In genomic region chr1:23788695-23789094, GRCh38 we compare ENCODE assay signal across 15 cellular contexts. TPM values are rescaled to one million over a fixed set of nuclear protein-coding genes. Genes with fewer than 3 reads are reported as not detected.
DNase-seq lines count a peak whose midpoint lies in the region; ATAC-seq lines count a peak whose summit lies in the region.
"Had no signal": no experiment of that assay in that cellular context is flagged by ENCODE, and none has a peak within 500 bp of the region (broad histone marks: within the 10 kb centered on the region; RNA-seq: fewer than 3 reads in every experiment).

No MANE protein-coding gene starts in this region.

- H3K4me1 Mint-ChIP-seq in activated T-cell treated with anti-CD3 and anti-CD28 coated beads, Interleukin-2, amount 50 U/mL, for 72 hours (ENCODE audit: low read depth): peaks cover 29% of the 10 kb centered on the region
- peaks cover 22% of the 10 kb centered on the region for H3K4me1 Mint-ChIP-seq in activated T-cell treated with anti-CD3 and anti-CD28 coated beads, Interleukin-2, amount 50 U/mL, for 4 hours (ENCODE audit: low read depth)
- H3K4me1 Mint-ChIP-seq in activated T-helper 2 cell treated with anti-CD3 and anti-CD28 coated beads, Interferon-gamma antibody, Interleukin-2, Interleukin-4, amounts not matched to agents 10 μg/mL and 5 μg/mL and 100 μg/mL, durations not matched to agents 14 hours and 24 hours and 36 hours (ENCODE audit: low read depth): peaks cover 17% of the 10 kb centered on the region

- H3K27me3 Mint-ChIP-seq in activated T-cell treated with anti-CD3 and anti-CD28 coated beads, Interleukin-2, amount 50 U/mL, for 72 hours (ENCODE audit: low read depth): no peaks in the 10 kb centered on the region
- no peaks in the 10 kb centered on the region for H3K27me3 Mint-ChIP-seq in activated T-cell treated with anti-CD3 and anti-CD28 coated beads, Interleukin-2, amount 50 U/mL, for 4 hours (ENCODE audit: low read depth)
- no peaks in the 10 kb centered on the region for H3K27me3 Mint-ChIP-seq in activated T-helper 2 cell treated with anti-CD3 and anti-CD28 coated beads, Interferon-gamma antibody, Interleukin-2, Interleukin-4, amounts not matched to agents 10 μg/mL and 5 μg/mL and 100 μg/mL, durations not matched to agents 14 hours and 24 hours and 36 hours (ENCODE audit: low read depth)

- H3K27ac Mint-ChIP-seq in activated T-cell treated with anti-CD3 and anti-CD28 coated beads, Interleukin-2, amount 50 U/mL, for 72 hours: peak overlapping the region; percentile 32
- H3K27ac Mint-ChIP-seq in activated T-helper 2 cell treated with anti-CD3 and anti-CD28 coated beads, Interferon-gamma antibody, Interleukin-2, Interleukin-4, amounts not matched to agents 10 μg/mL and 5 μg/mL and 100 μg/mL, durations not matched to agents 14 hours and 24 hours and 36 hours: no peak overlapping the region

- no peak for ATAC-seq in activated T-cell treated with anti-CD3 and anti-CD28 coated beads, Interleukin-2, amount 50 U/mL, for 72 hours (replicated peaks in 1 of 2)
- ATAC-seq in activated T-cell treated with anti-CD3 and anti-CD28 coated beads, Interleukin-2, amount 50 U/mL, for 4 hours: no peak
- ATAC-seq in HG02623 (IDR thresholded peaks at IDR 0.05; ENCODE audit: unreplicated experiment) (no peak), HG03439 (IDR thresholded peaks at IDR 0.05; ENCODE audit: unreplicated experiment) (no peak)
- ATAC-seq: sciatic nerve, SK-N-SH treated with all-trans-retinoic acid at 6 μM for 48 hours had no signal

- no peak overlapping the region for H3K4me3 Mint-ChIP-seq in activated T-cell treated with anti-CD3 and anti-CD28 coated beads, Interleukin-2, amount 50 U/mL, for 72 hours
- no peak overlapping the region for H3K4me3 Mint-ChIP-seq in activated T-cell treated with anti-CD3 and anti-CD28 coated beads, Interleukin-2, amount 50 U/mL, for 4 hours
- H3K4me3 Mint-ChIP-seq in activated T-helper 2 cell treated with anti-CD3 and anti-CD28 coated beads, Interferon-gamma antibody, Interleukin-2, Interleukin-4, amounts not matched to agents 10 μg/mL and 5 μg/mL and 100 μg/mL, durations not matched to agents 14 hours and 24 hours and 36 hours (ENCODE audit: low read depth): peak overlapping the region; percentile 30

- H3K9me3 Mint-ChIP-seq in activated T-cell treated with anti-CD3 and anti-CD28 coated beads, Interleukin-2, amount 50 U/mL, for 72 hours: no peaks in the 10 kb centered on the region
- H3K9me3 Mint-ChIP-seq in activated T-cell treated with anti-CD3 and anti-CD28 coated beads, Interleukin-2, amount 50 U/mL, for 4 hours: no peaks in the 10 kb centered on the region
- no peaks in the 10 kb centered on the region for H3K9me3 Mint-ChIP-seq in activated T-helper 2 cell treated with anti-CD3 and anti-CD28 coated beads, Interferon-gamma antibody, Interleukin-2, Interleukin-4, amounts not matched to agents 10 μg/mL and 5 μg/mL and 100 μg/mL, durations not matched to agents 14 hours and 24 hours and 36 hours

- no peak for DNase-seq in activated T-cell treated with anti-CD3 and anti-CD28 coated beads, Interleukin-2, amount 50 U/mL, for 72 hours
- DNase-seq in activated T-cell treated with anti-CD3 and anti-CD28 coated beads, Interleukin-2, amount 50 U/mL, for 4 hours: no peak
- DNase-seq in activated T-helper 2 cell treated with anti-CD3 and anti-CD28 coated beads, Interferon-gamma antibody, Interleukin-2, Interleukin-4, amounts not matched to agents 10 μg/mL and 5 μg/mL and 100 μg/mL, durations not matched to agents 14 hours and 24 hours and 36 hours (ENCODE audit: low spot score): no peak
- DNase-seq in posterior vena cava (ENCODE audit: low spot score): peak; percentile 10
- DNase-seq: amygdala; hippocampal formation; KBM-7; NCI-H69; nucleus accumbens; OCI-M1; stimulated activated CD4-positive, alpha-beta T cell treated with anti-CD3 and anti-CD28 coated beads, Interleukin-2, amount 100 ng/mL, for 24 hours had no signal

- peaks cover 7 to 32% of the 10 kb centered on the region in 2 donors for H3K36me3 Mint-ChIP-seq in activated T-cell treated with anti-CD3 and anti-CD28 coated beads, Interleukin-2, amount 50 U/mL, for 72 hours (ENCODE audit: insufficient read depth in 2 of 2)
- H3K36me3 Mint-ChIP-seq in activated T-cell treated with anti-CD3 and anti-CD28 coated beads, Interleukin-2, amount 50 U/mL, for 4 hours (ENCODE audit: insufficient read depth): peaks cover 28% of the 10 kb centered on the region
- peaks cover 64% of the 10 kb centered on the region for H3K36me3 Mint-ChIP-seq in activated T-helper 2 cell treated with anti-CD3 and anti-CD28 coated beads, Interferon-gamma antibody, Interleukin-2, Interleukin-4, amounts not matched to agents 10 μg/mL and 5 μg/mL and 100 μg/mL, durations not matched to agents 14 hours and 24 hours and 36 hours (ENCODE audit: low read depth)

- intact Hi-C loops in activated T-helper 2 cell treated with anti-CD3 and anti-CD28 coated beads, Interferon-gamma antibody, Interleukin-2, Interleukin-4, amounts not matched to agents 10 μg/mL and 5 μg/mL and 100 μg/mL, durations not matched to agents 14 hours and 24 hours and 36 hours (cut with micrococcal nuclease): no loop called here
- intact Hi-C loops in posterior vena cava (cut with DNase I): no loop called here

RNA-seq across cellular contexts. Expression of gene LYPLA2, which starts 2.2 kb away (rescaled TPM):
- 10 to 100 TPM; 63.4 to 71.5 TPM for total RNA-seq in activated T-cell treated with anti-CD3 and anti-CD28 coated beads, Interleukin-2, amount 50 U/mL, for 72 hours
- 100 to 1,000 TPM; 132 to 146 (median 134) TPM for total RNA-seq in activated T-cell treated with anti-CD3 and anti-CD28 coated beads, Interleukin-2, amount 50 U/mL, for 4 hours
- total RNA-seq in activated T-helper 2 cell treated with anti-CD3 and anti-CD28 coated beads, Interferon-gamma antibody, Interleukin-2, Interleukin-4, amounts not matched to agents 10 μg/mL and 5 μg/mL and 100 μg/mL, durations not matched to agents 14 hours and 24 hours and 36 hours: 86.4 and 88.4 TPM in 2 replicates
- total RNA-seq in posterior vena cava: 10 to 100 TPM; 21.1 to 21.8 TPM

RNA-seq across cellular contexts. Expression of gene PITHD1, which starts 10.5 kb away (rescaled TPM):
- total RNA-seq in activated T-cell treated with anti-CD3 and anti-CD28 coated beads, Interleukin-2, amount 50 U/mL, for 72 hours: 100 to 1,000 TPM in 1 of 2 donors, 10 to 100 TPM in 1; 83.2 to 107 TPM
- 100 to 1,000 TPM; 125 to 128 (median 126) TPM for total RNA-seq in activated T-cell treated with anti-CD3 and anti-CD28 coated beads, Interleukin-2, amount 50 U/mL, for 4 hours
- 71.4 and 72.7 TPM in 2 replicates for total RNA-seq in activated T-helper 2 cell treated with anti-CD3 and anti-CD28 coated beads, Interferon-gamma antibody, Interleukin-2, Interleukin-4, amounts not matched to agents 10 μg/mL and 5 μg/mL and 100 μg/mL, durations not matched to agents 14 hours and 24 hours and 36 hours
- total RNA-seq in posterior vena cava: 10 to 100 TPM; 35.6 to 40.4 TPM

RNA-seq across cellular contexts. Expression of gene GALE, which starts 11.9 kb away (rescaled TPM):
- total RNA-seq in activated T-cell treated with anti-CD3 and anti-CD28 coated beads, Interleukin-2, amount 50 U/mL, for 72 hours: 10 to 100 TPM; 26.8 to 30.7 TPM
- total RNA-seq in activated T-cell treated with anti-CD3 and anti-CD28 coated beads, Interleukin-2, amount 50 U/mL, for 4 hours: 10 to 100 TPM; 55.9 to 65.3 (median 62.4) TPM
- total RNA-seq in activated T-helper 2 cell treated with anti-CD3 and anti-CD28 coated beads, Interferon-gamma antibody, Interleukin-2, Interleukin-4, amounts not matched to agents 10 μg/mL and 5 μg/mL and 100 μg/mL, durations not matched to agents 14 hours and 24 hours and 36 hours: 57.8 and 62.1 TPM in 2 replicates
- 10 to 100 TPM; 15.2 to 18.4 TPM for total RNA-seq in posterior vena cava

RNA-seq across cellular contexts. Expression of gene HMGCL, which starts 36.5 kb away (rescaled TPM):
- total RNA-seq in activated T-cell treated with anti-CD3 and anti-CD28 coated beads, Interleukin-2, amount 50 U/mL, for 72 hours: 10 to 100 TPM; 44.1 to 47.4 TPM
- 10 to 100 TPM; 10.5 to 11.1 (median 11.0) TPM for total RNA-seq in activated T-cell treated with anti-CD3 and anti-CD28 coated beads, Interleukin-2, amount 50 U/mL, for 4 hours
- total RNA-seq in activated T-helper 2 cell treated with anti-CD3 and anti-CD28 coated beads, Interferon-gamma antibody, Interleukin-2, Interleukin-4, amounts not matched to agents 10 μg/mL and 5 μg/mL and 100 μg/mL, durations not matched to agents 14 hours and 24 hours and 36 hours: 22.8 and 25.9 TPM in 2 replicates
- 10 to 100 TPM; 23.1 to 27.4 TPM for total RNA-seq in posterior vena cava

RNA-seq across cellular contexts. Expression of gene ELOA, which starts 45.4 kb away (rescaled TPM):
- total RNA-seq in activated T-cell treated with anti-CD3 and anti-CD28 coated beads, Interleukin-2, amount 50 U/mL, for 72 hours: 10 to 100 TPM; 32.4 to 34.1 TPM
- 10 to 100 TPM; 61.9 to 69.8 (median 67.1) TPM for total RNA-seq in activated T-cell treated with anti-CD3 and anti-CD28 coated beads, Interleukin-2, amount 50 U/mL, for 4 hours
- total RNA-seq in activated T-helper 2 cell treated with anti-CD3 and anti-CD28 coated beads, Interferon-gamma antibody, Interleukin-2, Interleukin-4, amounts not matched to agents 10 μg/mL and 5 μg/mL and 100 μg/mL, durations not matched to agents 14 hours and 24 hours and 36 hours: 42.0 and 45.5 TPM in 2 replicates
- total RNA-seq in posterior vena cava: 10 to 100 TPM; 34.4 to 34.8 TPM
